In genomic region chr7:3960045-3960772, GRCh38 we compare ENCODE assay signal across 27 cellular contexts.
"Had no signal": no experiment of that assay in that cellular context is flagged by ENCODE, and none has a peak within 500 bp of the region (broad histone marks: within the 10 kb centered on the region; RNA-seq: fewer than 3 reads in every experiment).

No MANE protein-coding gene starts in this region.

- H3K4me2 ChIP-seq: KMS-11, PC-9 had no signal

- H3K9me3 Mint-ChIP-seq: activated naive CD8-positive, alpha-beta T cell treated with anti-CD3 and anti-CD28 coated beads, Interleukin-2, amount 50 U/mL, for 24 hours; activated T-cell treated with anti-CD3 and anti-CD28 coated beads, Interleukin-2, amount 50 U/mL, for 24 hours; activated T-helper 1 cell treated with anti-CD3 and anti-CD28 coated beads, Interleukin-12 subunit alpha, Interleukin-12 subunit beta, Interleukin-2, Interleukin-4 antibody, amounts not matched to agents 30 ng/mL and 10 ng/mL and 1 ng/mL, durations not matched to agents 14 hours and 24 hours and 36 hours; central memory CD8-positive, alpha-beta T cell; WTC11 had no signal

- DNase-seq: activated CD4-positive, alpha-beta T cell treated with anti-CD3 and anti-CD28 coated beads for 48 hours; activated CD4-positive, alpha-beta T cell treated with anti-CD3 and anti-CD28 coated beads, Interleukin-2, amount 50 U/mL, for 4 hours; activated CD4-positive, CD25-positive, alpha-beta regulatory T cell treated with anti-CD3 and anti-CD28 coated beads, Interleukin-2, amount 50 U/mL, for 72 hours; activated CD8-positive, alpha-beta memory T cell treated with anti-CD3 and anti-CD28 coated beads, Interleukin-2, amount 50 U/mL, for 48 hours; activated CD8-positive, alpha-beta T cell treated with anti-CD3 and anti-CD28 coated beads, Interleukin-2, amount 10 ng/mL, durations not matched to agents 7 days and 5 days; activated effector memory CD4-positive, alpha-beta T cell treated with Interleukin-2 at 50 U/mL for 16 hours; activated naive CD4-positive, alpha-beta T cell treated with Interleukin-2 at 50 U/mL for 16 hours; activated naive CD8-positive, alpha-beta T cell treated with anti-CD3 and anti-CD28 coated beads, Interleukin-2, amount 50 U/mL, for 24 hours; activated T-cell treated with anti-CD3 and anti-CD28 coated beads, Interleukin-2, amount 50 U/mL, for 24 hours; amniotic stem cell; MV-4-11; NCI-H1092 treated with DMSO at 0.1 percent for 48 hours; NCI-H1417 treated with DMSO at 0.1 percent for 48 hours; NCI-H1694 treated with DMSO at 0.1 percent for 48 hours; NCI-H2029 treated with DMSO at 0.1 percent for 48 hours; NCI-H524; PC-9; SHP77 treated with DMSO at 0.1 percent for 48 hours; T-helper 17 cell; T-helper 9 cell had no signal

- FAIRE-seq: astrocyte had no signal

- H3K27ac ChIP-seq: KMS-11, PC-9 had no signal

- H3K4me1 Mint-ChIP-seq: central memory CD8-positive, alpha-beta T cell; T-helper 17 cell; WTC11 had no signal

- H3K9ac ChIP-seq: KMS-11 had no signal

- H3K27ac Mint-ChIP-seq: activated CD8-positive, alpha-beta T cell treated with anti-CD3 and anti-CD28 coated beads, Interleukin-2, amount 10 ng/mL, durations not matched to agents 7 days and 5 days; activated naive CD4-positive, alpha-beta T cell treated with anti-CD3 and anti-CD28 coated beads, Interleukin-2, amount 50 U/mL, for 72 hours; activated naive CD8-positive, alpha-beta T cell treated with anti-CD3 and anti-CD28 coated beads, Interleukin-2, amount 50 U/mL, for 24 hours; activated T-cell treated with anti-CD3 and anti-CD28 coated beads, Interleukin-2, amount 50 U/mL, for 24 hours; activated T-helper 1 cell treated with anti-CD3 and anti-CD28 coated beads, Interleukin-12 subunit alpha, Interleukin-12 subunit beta, Interleukin-2, Interleukin-4 antibody, amounts not matched to agents 30 ng/mL and 10 ng/mL and 1 ng/mL, durations not matched to agents 14 hours and 24 hours and 36 hours; T-helper 17 cell; WTC11 had no signal

- H3K4me3 Mint-ChIP-seq: activated CD8-positive, alpha-beta T cell treated with anti-CD3 and anti-CD28 coated beads, Interleukin-2, amount 10 ng/mL, durations not matched to agents 7 days and 5 days; activated naive CD8-positive, alpha-beta T cell treated with anti-CD3 and anti-CD28 coated beads, Interleukin-2, amount 50 U/mL, for 24 hours; activated T-cell treated with anti-CD3 and anti-CD28 coated beads, Interleukin-2, amount 50 U/mL, for 24 hours; activated T-helper 1 cell treated with anti-CD3 and anti-CD28 coated beads, Interleukin-12 subunit alpha, Interleukin-12 subunit beta, Interleukin-2, Interleukin-4 antibody, amounts not matched to agents 30 ng/mL and 10 ng/mL and 1 ng/mL, durations not matched to agents 14 hours and 24 hours and 36 hours; brain; central memory CD8-positive, alpha-beta T cell; T-helper 17 cell; WTC11 had no signal

- ATAC-seq: activated CD8-positive, alpha-beta T cell treated with anti-CD3 and anti-CD28 coated beads, Interleukin-2, amount 10 ng/mL, durations not matched to agents 7 days and 5 days; activated naive CD4-positive, alpha-beta T cell treated with anti-CD3 and anti-CD28 coated beads, Interleukin-2, amount 50 U/mL, for 72 hours; activated naive CD8-positive, alpha-beta T cell treated with anti-CD3 and anti-CD28 coated beads, Interleukin-2, amount 50 U/mL, for 24 hours; T-helper 17 cell; WTC11 had no signal

- H3K27me3 Mint-ChIP-seq: brain had no signal

- H3K36me3 Mint-ChIP-seq: activated naive CD4-positive, alpha-beta T cell treated with anti-CD3 and anti-CD28 coated beads, Interleukin-2, amount 50 U/mL, for 72 hours; WTC11 had no signal

- H3K4me3 ChIP-seq: PC-9 had no signal

- H2AFZ ChIP-seq: PC-9 had no signal
